In the genomic region with DNA sequence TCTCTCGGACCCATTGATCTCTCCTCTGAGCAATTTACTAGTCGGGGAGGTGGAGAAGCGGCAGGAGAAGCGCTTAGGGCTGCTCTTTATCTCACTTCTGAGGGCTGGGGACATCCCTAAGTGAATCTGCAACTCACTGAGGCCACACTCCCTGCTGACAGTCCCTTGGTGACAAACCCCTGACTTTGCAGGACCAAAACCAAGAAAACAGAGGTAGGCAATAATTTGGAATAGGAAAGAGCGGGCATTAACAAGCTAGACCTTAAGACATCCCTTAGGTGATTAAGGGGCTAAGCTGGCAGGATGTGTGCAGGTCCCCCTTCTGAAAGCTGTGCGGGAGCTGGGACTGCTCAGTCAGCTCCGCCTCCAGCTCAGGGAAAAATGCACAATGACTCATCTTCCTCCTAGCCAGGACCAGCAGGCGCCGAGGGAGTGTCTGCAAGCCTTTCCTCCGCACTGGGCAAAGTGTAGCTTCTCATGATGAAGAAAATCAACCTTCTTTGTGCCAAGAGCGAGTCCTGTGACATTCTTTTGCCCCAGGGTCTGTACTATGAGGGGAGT, we compare ENCODE assay signal across 8 cellular contexts.
DNase-seq lines count a peak whose midpoint lies in the region; ATAC-seq and TF ChIP-seq lines count a peak whose summit lies in the region.

No MANE protein-coding gene starts in this region.

- TF ChIP-seq CTCF in 22Rv1 (IDR thresholded peaks at IDR 0.05) = no peak

- H3K4me2 ChIP-seq in skeletal muscle satellite cell (ENCODE audit: low read length) = peak overlapping the region; percentile 73

- H3K27me3 ChIP-seq in skeletal muscle satellite cell (ENCODE audit: control insufficient read depth, insufficient read depth, low read length) = peaks cover 32% of the 10 kb centered on the region

- ATAC-seq in GM18498 (IDR thresholded peaks at IDR 0.05; ENCODE audit: unreplicated experiment) (peak; percentile 10), GM19351 (IDR thresholded peaks at IDR 0.05; ENCODE audit: unreplicated experiment) (no peak)

- H3K4me3 ChIP-seq in skeletal muscle satellite cell (ENCODE audit: low read length) = peak overlapping the region; percentile 13

- H3K9ac ChIP-seq in skeletal muscle satellite cell (ENCODE audit: low read depth, low read length) = no peak overlapping the region

- no peaks in the 10 kb centered on the region for H3K36me3 ChIP-seq in skeletal muscle satellite cell (ENCODE audit: insufficient read depth, low read length)

- peak overlapping the region; percentile 45 for H3K27ac ChIP-seq in 22Rv1

- DNase-seq in NCI-H2171 (lab: John Stamatoyannopoulos, UW) = peak; percentile 12
- peak in 34 of 58 donors; percentile 2 to 82 (median 23) for DNase-seq in anterior cingulate cortex (lab: John Stamatoyannopoulos, UW)
- peak; percentile 53 for DNase-seq in iPS DF 4.7 (ENCODE audit: extremely low read depth, low spot score)
- DNase-seq in OCI-M2 (lab: John Stamatoyannopoulos, UW; ENCODE audit: unreplicated experiment) = no peak

- H3K9me3 ChIP-seq in skeletal muscle satellite cell (replicated peaks; ENCODE audit: low read length) = no peaks in the 10 kb centered on the region

- H3K4me1 ChIP-seq in skeletal muscle satellite cell (ENCODE audit: control insufficient read depth, insufficient read depth, low read length) = peaks cover 11% of the 10 kb centered on the region
